16 cellular contexts compared by ENCODE assay signal in genomic region chr4:7158991-7159390, GRCh38. TPM values are rescaled to one million over a fixed set of nuclear protein-coding genes. Genes with fewer than 3 reads are reported as not detected.
"Had no signal": no experiment of that assay in that cellular context is flagged by ENCODE, and none has a peak within 500 bp of the region (broad histone marks: within the 10 kb centered on the region; RNA-seq: fewer than 3 reads in every experiment).

No MANE protein-coding gene starts in this region.

- H3K27ac ChIP-seq: lower lobe of right lung, neutrophil, SJSA1, thoracic aorta had no signal

- H3K4me1 ChIP-seq: lower lobe of right lung, SJSA1 had no signal

- H3K4me3 ChIP-seq: lower lobe of right lung, SJSA1, thoracic aorta had no signal

- ATAC-seq: effector memory CD8-positive, alpha-beta T cell; lower lobe of right lung; stimulated activated naive CD8-positive, alpha-beta T cell treated with anti-CD3 and anti-CD28 coated beads, Interleukin-15, amount 100 ng/mL, for 72 hours; WTC11 had no signal

- H3K27me3 ChIP-seq: SJSA1 had no signal

- H3K9me3 ChIP-seq: lower lobe of right lung, neutrophil, SJSA1, thoracic aorta had no signal

- DNase-seq: activated CD4-positive, alpha-beta T cell treated with anti-CD3 and anti-CD28 coated beads, Interleukin-2, amount 10 ng/mL, durations not matched to agents 24 days and 14 days; activated naive CD4-positive, alpha-beta T cell treated with anti-CD3 and anti-CD28 coated beads, Interleukin-2, amount 50 U/mL, for 16 hours; activated T-cell treated with anti-CD3 and anti-CD28 coated beads for 4 hours; central memory CD4-positive, alpha-beta T cell; effector memory CD8-positive, alpha-beta T cell; immature natural killer cell; lower lobe of right lung; midbrain; retina; stimulated activated naive CD8-positive, alpha-beta T cell treated with anti-CD3 and anti-CD28 coated beads, Interleukin-15, amount 100 ng/mL, for 72 hours; SW 1271 had no signal

- H3K36me3 ChIP-seq: lower lobe of right lung, neutrophil, SJSA1, thoracic aorta had no signal

RNA-seq across cellular contexts. Expression of gene SORCS2, which starts 33.3 kb away (rescaled TPM):
- total RNA-seq: activated CD4-positive, alpha-beta T cell treated with anti-CD3 and anti-CD28 coated beads, Interleukin-2, amount 10 ng/mL, durations not matched to agents 24 days and 14 days; activated CD8-positive, alpha-beta memory T cell treated with anti-CD3 and anti-CD28 coated beads for 36 hours had no signal
